Comparison of ENCODE assay signal across 21 cellular contexts in the genomic region with DNA sequence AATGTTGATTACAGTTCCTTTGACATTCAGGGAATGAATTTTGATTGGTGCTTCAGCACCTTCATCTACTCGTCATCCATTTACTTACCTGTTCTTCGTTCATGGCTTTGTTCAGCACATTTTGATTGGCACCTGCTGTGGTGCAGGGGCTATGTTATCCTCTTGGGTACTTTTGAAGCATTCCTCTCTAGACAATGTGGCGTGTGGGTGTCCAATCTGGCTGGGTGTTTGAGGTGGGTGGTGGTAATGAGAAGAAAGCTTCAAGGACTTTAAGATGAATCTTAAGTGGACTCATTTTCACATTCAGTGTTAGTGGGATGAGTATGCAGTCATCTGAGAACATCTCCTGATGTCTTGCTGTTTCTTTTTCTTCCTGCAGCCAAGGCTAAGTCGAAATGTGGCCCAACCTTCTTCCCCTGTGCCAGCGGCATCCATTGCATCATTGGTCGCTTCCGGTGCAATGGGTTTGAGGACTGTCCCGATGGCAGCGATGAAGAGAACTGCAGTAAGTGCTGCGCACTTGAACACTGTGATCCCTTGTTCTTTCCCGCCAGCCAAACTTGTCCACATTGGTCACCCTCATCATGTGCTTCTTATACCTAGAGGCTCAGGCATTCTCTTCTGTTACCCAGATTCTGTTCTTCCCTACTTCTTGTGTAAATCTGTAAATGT.
"Had no signal": no experiment of that assay in that cellular context is flagged by ENCODE, and none has a peak within 500 bp of the region (broad histone marks: within the 10 kb centered on the region; RNA-seq: fewer than 3 reads in every experiment).

No MANE protein-coding gene starts in this region.

- H3K36me3 ChIP-seq: colonic mucosa, upper lobe of right lung had no signal

- H3K4me1 ChIP-seq: colonic mucosa, foreskin keratinocyte, spleen, testis, tibial nerve, upper lobe of right lung, vagina had no signal

- H3K27me3 ChIP-seq: colonic mucosa, foreskin keratinocyte, spleen, testis, tibial nerve, upper lobe of right lung, vagina had no signal

- H3K36me3 Mint-ChIP-seq: stimulated activated memory B cell treated with anti-CD40 and anti-IgM and Interleukin-4, amounts not matched to agents 10 μg/mL and 1 μg/mL and 100 μg/mL, for 72 hours had no signal

- H3K27me3 Mint-ChIP-seq: stimulated activated memory B cell treated with anti-CD40 and anti-IgM and Interleukin-4, amounts not matched to agents 10 μg/mL and 1 μg/mL and 100 μg/mL, for 72 hours; stimulated activated naive CD8-positive, alpha-beta T cell treated with anti-CD3 and anti-CD28 coated beads, Interleukin-15, Interleukin-2, amounts not matched to agents 100 ng/mL and 50 ng/mL, for 24 hours had no signal

- DNase-seq: colonic mucosa; dermis blood vessel endothelial cell; erythroblast; foreskin keratinocyte; hippocampal formation; kidney glomerular epithelial cell; mammary epithelial cell; mucosa of descending colon; naive thymus-derived CD8-positive, alpha-beta T cell; spleen; stimulated activated CD4-positive, alpha-beta T cell treated with anti-CD3 and anti-CD28 coated beads, Interleukin-15, amount 100 ng/mL, for 24 hours; stimulated activated CD4-positive, alpha-beta T cell treated with anti-CD3 and anti-CD28 coated beads, Interleukin-1b, Interleukin-23, amount 100 ng/mL, for 48 hours; stimulated activated CD4-positive, alpha-beta T cell treated with anti-CD3 and anti-CD28 coated beads, Interleukin-4, amount 100 ng/mL, for 24 hours; testis; upper lobe of right lung had no signal

- H3K9me3 Mint-ChIP-seq: stimulated activated naive CD8-positive, alpha-beta T cell treated with anti-CD3 and anti-CD28 coated beads, Interleukin-15, Interleukin-2, amounts not matched to agents 100 ng/mL and 50 ng/mL, for 24 hours had no signal

- H3K27ac Mint-ChIP-seq: naive thymus-derived CD8-positive, alpha-beta T cell; stimulated activated memory B cell treated with anti-CD40 and anti-IgM and Interleukin-4, amounts not matched to agents 10 μg/mL and 1 μg/mL and 100 μg/mL, for 72 hours; stimulated activated naive CD8-positive, alpha-beta T cell treated with anti-CD3 and anti-CD28 coated beads, Interleukin-15, Interleukin-2, amounts not matched to agents 100 ng/mL and 50 ng/mL, for 24 hours had no signal

- ATAC-seq: foreskin keratinocyte; left lobe of liver; mucosa of descending colon; naive thymus-derived CD8-positive, alpha-beta T cell; sciatic nerve; stimulated activated memory B cell treated with anti-CD40 and anti-IgM and Interleukin-4, amounts not matched to agents 10 μg/mL and 1 μg/mL and 100 μg/mL, for 72 hours; upper lobe of right lung had no signal

- H3K4me3 Mint-ChIP-seq: naive thymus-derived CD8-positive, alpha-beta T cell; stimulated activated memory B cell treated with anti-CD40 and anti-IgM and Interleukin-4, amounts not matched to agents 10 μg/mL and 1 μg/mL and 100 μg/mL, for 72 hours; stimulated activated naive CD8-positive, alpha-beta T cell treated with anti-CD3 and anti-CD28 coated beads, Interleukin-15, Interleukin-2, amounts not matched to agents 100 ng/mL and 50 ng/mL, for 24 hours had no signal

- H3K4me1 Mint-ChIP-seq: naive thymus-derived CD8-positive, alpha-beta T cell; stimulated activated memory B cell treated with anti-CD40 and anti-IgM and Interleukin-4, amounts not matched to agents 10 μg/mL and 1 μg/mL and 100 μg/mL, for 72 hours had no signal

- H3K27ac ChIP-seq: colonic mucosa, foreskin keratinocyte, spleen, testis, tibial nerve, upper lobe of right lung, vagina had no signal

- H3K4me3 ChIP-seq: colonic mucosa, mucosa of descending colon, spleen, testis, tibial nerve, upper lobe of right lung, vagina had no signal

- H3K9me3 ChIP-seq: colonic mucosa, mucosa of descending colon, testis, upper lobe of right lung, vagina had no signal
